ENCODE assay signal across 12 cellular contexts in the genomic region with DNA sequence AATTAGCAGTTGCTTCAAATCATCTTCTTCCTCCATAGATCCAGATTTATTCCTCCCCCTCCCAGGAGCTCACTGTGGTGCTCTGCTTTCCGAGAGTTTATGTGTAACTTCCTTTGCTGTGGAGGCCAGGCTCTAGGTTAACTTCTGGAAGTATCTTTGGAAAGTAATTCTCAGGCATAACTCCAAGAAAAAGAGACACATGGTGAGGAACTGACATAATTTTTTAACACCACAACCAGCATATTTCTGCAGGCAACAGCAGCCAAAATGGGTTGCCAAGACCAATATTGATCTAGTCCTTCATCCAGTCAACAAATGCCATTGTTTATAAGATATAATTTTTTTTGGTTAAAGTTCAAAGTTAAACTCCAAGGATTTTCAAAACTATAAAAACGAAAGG.
DNase-seq lines count a peak whose midpoint lies in the region; ATAC-seq and TF ChIP-seq lines count a peak whose summit lies in the region.
"Had no signal": no experiment of that assay in that cellular context is flagged by ENCODE, and none has a peak within 500 bp of the region (broad histone marks: within the 10 kb centered on the region; RNA-seq: fewer than 3 reads in every experiment).

No MANE protein-coding gene starts in this region.

- no peaks in the 10 kb centered on the region for H3K36me3 ChIP-seq in thoracic aorta
- H3K36me3 ChIP-seq: WERI-Rb-1 had no signal

- H3K4me3 ChIP-seq in thoracic aorta = peak overlapping the region; percentile 2

- no peaks in the 10 kb centered on the region for H3K9me3 ChIP-seq in thoracic aorta

- H3K4me1 ChIP-seq in thoracic aorta (ENCODE audit: control insufficient read depth in 1 of 2, low read depth in 2 of 2) = peaks cover 9 to 36% of the 10 kb centered on the region in 2 donors

- no peaks in the 10 kb centered on the region for H3K27me3 ChIP-seq in thoracic aorta (replicated peaks; ENCODE audit: insufficient read depth)

- H3K27ac ChIP-seq in cingulate gyrus (ENCODE audit: low read depth, low read length) = peak overlapping the region; percentile 10
- H3K27ac ChIP-seq in thoracic aorta = peak overlapping the region in 1 of 2 donors; percentile 56

- DNase-seq in NCI-H1092 treated with DMSO at 0.1 percent for 48 hours (lab: John Stamatoyannopoulos, UW) (peak; percentile 63), left kidney (ENCODE audit: low read depth, low spot score) (peak; percentile 59), thoracic aorta (ENCODE audit: low spot score) (no peak), MV-4-11 (lab: John Stamatoyannopoulos, UW) (no peak), NCI-H2107 treated with DMSO at 0.1 percent for 48 hours (lab: John Stamatoyannopoulos, UW; ENCODE audit: unreplicated experiment) (no peak), NCI-H226 (no peak)
- DNase-seq: activated effector memory CD4-positive, alpha-beta T cell treated with anti-CD3 and anti-CD28 coated beads, Interleukin-2, amount 50 U/mL, for 16 hours; NCI-H1417 treated with DMSO at 0.1 percent for 48 hours; stimulated activated CD4-positive, alpha-beta T cell treated with anti-CD3 and anti-CD28 coated beads, Interleukin-12 subunit alpha, Interleukin-12 subunit beta, amount 100 ng/mL, for 4 hours had no signal

- no peak for TF ChIP-seq CTCF in thoracic aorta (IDR thresholded peaks at IDR 0.05)

- ATAC-seq in thoracic aorta (ENCODE audit: insufficient number of reproducible peaks, low FRiP score, low read depth) = peak; percentile 65
- ATAC-seq: stimulated activated effector memory CD8-positive, alpha-beta T cell treated with anti-CD3 and anti-CD28 coated beads, Interleukin-12 subunit alpha, Interleukin-12 subunit beta, amount 100 ng/mL, for 72 hours had no signal

Comparison
In these comparisons a context has a peak if more than half of its experiments do, and no peak if none do; other contexts are left out.
1. DNase-seq: peak in NCI-H1092 treated with DMSO at 0.1 percent for 48 hours (single experiment) and left kidney (single experiment); none in thoracic aorta (single experiment), MV-4-11 (single experiment), NCI-H2107 treated with DMSO at 0.1 percent for 48 hours (single experiment) and NCI-H226 (single experiment).